2 cellular contexts compared by ENCODE assay signal in genomic region chr6:32178547-32179440, GRCh38.
TF ChIP-seq lines count a peak whose summit lies in the region.

No MANE protein-coding gene starts in this region.

TF ChIP-seq in HEK293, 187 proteins besides CTCF, POLR2A, EP300 and RAD21 (continues in another document):
- TF ChIP-seq GLIS2 (tag by site-specific recombination; IDR thresholded peaks at IDR 0.05), result peak; percentile 81
- peak; percentile 61 for TF ChIP-seq SCRT2 (tag by site-specific recombination; IDR thresholded peaks at IDR 0.05)
- 0 out of 2 replicates have a peak, but pooled peaks have one; percentile 28 for TF ChIP-seq ZNF785 (tag by site-specific recombination; IDR thresholded peaks at IDR 0.05)
- TF ChIP-seq ZNF202 (tag by site-specific recombination; IDR thresholded peaks at IDR 0.05; ENCODE audit: borderline replicate concordance), result no peak
- peak; percentile 23 for TF ChIP-seq ZBTB26 (tag by site-specific recombination; optimal IDR thresholded peaks at IDR 0.05)
- no peak for TF ChIP-seq ZNF664 (tag by site-specific recombination; IDR thresholded peaks at IDR 0.05)
- no peak for TF ChIP-seq ZFP37 (tag by site-specific recombination; IDR thresholded peaks at IDR 0.05)
- TF ChIP-seq ZNF239 (tag by site-specific recombination; IDR thresholded peaks at IDR 0.05), result no peak
- no peak for TF ChIP-seq ZNF404 (tag by site-specific recombination; IDR thresholded peaks at IDR 0.05)
- no peak for TF ChIP-seq ZNF248 (tag by site-specific recombination; IDR thresholded peaks at IDR 0.05)
- peak; percentile 73; the same call in 1 of the 2 replicates for TF ChIP-seq ZNF391 (tag by site-specific recombination; IDR thresholded peaks at IDR 0.05; ENCODE audit: borderline replicate concordance, low read depth)
- TF ChIP-seq ZNF426 (tag by site-specific recombination; IDR thresholded peaks at IDR 0.05), result no peak
- TF ChIP-seq OSR2 (tag by site-specific recombination; IDR thresholded peaks at IDR 0.05), result no peak
- no peak for TF ChIP-seq SETDB1 (IDR thresholded peaks at IDR 0.05; ENCODE audit: insufficient read length, low read length)
- no peak for TF ChIP-seq ZBTB6 (tag by site-specific recombination; IDR thresholded peaks at IDR 0.05)
- no peak for TF ChIP-seq INSM2 (tag by site-specific recombination; IDR thresholded peaks at IDR 0.05)
- peak; percentile 5; the same call in 1 of the 2 replicates for TF ChIP-seq KLF1 (tag by site-specific recombination; IDR thresholded peaks at IDR 0.05)
- peak; percentile 65 for TF ChIP-seq EGR2 (tag by site-specific recombination; IDR thresholded peaks at IDR 0.05; ENCODE audit: low read depth)
- no peak for TF ChIP-seq ZNF23 (tag by site-specific recombination; IDR thresholded peaks at IDR 0.05; ENCODE audit: borderline replicate concordance)
- peak; percentile 5; the same call in 1 of the 2 replicates for TF ChIP-seq PRDM10 (tag by site-specific recombination; IDR thresholded peaks at IDR 0.05)

TF ChIP-seq in HepG2, 621 proteins besides CTCF, POLR2A, EP300 and RAD21 (continues in another document):
- TF ChIP-seq PRDM15 (CRISPR knock-in tag; IDR thresholded peaks at IDR 0.05) (no peak), E2F5 (CRISPR knock-in tag; conservative IDR thresholded peaks at IDR 0.05) (no peak; the same call in 1 of the 2 replicates), PTBP1 (IDR thresholded peaks at IDR 0.05; ENCODE audit: low read depth, low read length, poor library complexity, severe bottlenecking) (no peak), ZNF644 (CRISPR knock-in tag; IDR thresholded peaks at IDR 0.05; ENCODE audit: low read depth) (no peak), ZHX2 (IDR thresholded peaks at IDR 0.05; ENCODE audit: low read depth) (no peak), ZHX2 (CRISPR knock-in tag; IDR thresholded peaks at IDR 0.05; ENCODE audit: borderline replicate concordance) (no peak), NCOA2 (CRISPR knock-in tag; IDR thresholded peaks at IDR 0.05) (peak; percentile 20; the same call in 1 of the 2 replicates), RFXAP (CRISPR knock-in tag; IDR thresholded peaks at IDR 0.05; ENCODE audit: borderline replicate concordance) (no peak; the same call in 1 of the 2 replicates), ARNTL (CRISPR knock-in tag; IDR thresholded peaks at IDR 0.05) (no peak), FUBP1 (CRISPR knock-in tag; IDR thresholded peaks at IDR 0.05; ENCODE audit: borderline replicate concordance) (no peak), REPIN1 (CRISPR knock-in tag; IDR thresholded peaks at IDR 0.05; ENCODE audit: borderline replicate concordance, low read depth) (no peak), GATAD1 (CRISPR knock-in tag; IDR thresholded peaks at IDR 0.05) (peak; percentile 6; the same call in 1 of the 2 replicates), DNMT1 (CRISPR knock-in tag; IDR thresholded peaks at IDR 0.05) (no peak), ZMYM2 (CRISPR knock-in tag; IDR thresholded peaks at IDR 0.05) (no peak), ZNF740 (CRISPR knock-in tag; IDR thresholded peaks at IDR 0.05) (peak; percentile 54; the same call in 1 of the 2 replicates), ZNF616 (CRISPR knock-in tag; IDR thresholded peaks at IDR 0.05; ENCODE audit: low read depth) (no peak), ZNF30 (CRISPR knock-in tag; IDR thresholded peaks at IDR 0.05) (no peak), RBM22 (optimal IDR thresholded peaks at IDR 0.05; ENCODE audit: low read length) (peak; percentile 16), BRCA1 (CRISPR knock-in tag; IDR thresholded peaks at IDR 0.05) (no peak), ZMYM3 (CRISPR knock-in tag; IDR thresholded peaks at IDR 0.05) (no peak), ZNF572 (CRISPR knock-in tag; IDR thresholded peaks at IDR 0.05) (no peak), ZNF878 (CRISPR knock-in tag; IDR thresholded peaks at IDR 0.05) (no peak), SUZ12 (IDR thresholded peaks at IDR 0.05; ENCODE audit: low read depth, low read length) (no peak), ZNF792 (CRISPR knock-in tag; IDR thresholded peaks at IDR 0.05) (no peak), HMG20B (CRISPR knock-in tag; conservative IDR thresholded peaks at IDR 0.05) (0 out of 2 replicates have a peak, but pooled peaks have one; percentile 9), REXO4 (CRISPR knock-in tag; IDR thresholded peaks at IDR 0.05; ENCODE audit: borderline replicate concordance) (no peak), BRF2 (CRISPR knock-in tag; IDR thresholded peaks at IDR 0.05) (no peak), IKZF5 (CRISPR knock-in tag; IDR thresholded peaks at IDR 0.05) (no peak), WIZ (CRISPR knock-in tag; IDR thresholded peaks at IDR 0.05) (no peak), E2F1 (CRISPR knock-in tag; IDR thresholded peaks at IDR 0.05) (no peak; the same call in 1 of the 2 replicates), YEATS2 (CRISPR knock-in tag; IDR thresholded peaks at IDR 0.05; ENCODE audit: borderline replicate concordance) (no peak), ZNF354B (CRISPR knock-in tag; IDR thresholded peaks at IDR 0.05) (no peak), SRSF9 (IDR thresholded peaks at IDR 0.05; ENCODE audit: borderline replicate concordance, insufficient read depth, low read depth, low read length, poor library complexity, severe bottlenecking) (no peak), ZBTB43 (CRISPR knock-in tag; conservative IDR thresholded peaks at IDR 0.05) (0 out of 2 replicates have a peak, but pooled peaks have one; percentile 28), ONECUT2 (CRISPR knock-in tag; IDR thresholded peaks at IDR 0.05) (no peak)
